7 cellular contexts compared by ENCODE assay signal in the genomic region with DNA sequence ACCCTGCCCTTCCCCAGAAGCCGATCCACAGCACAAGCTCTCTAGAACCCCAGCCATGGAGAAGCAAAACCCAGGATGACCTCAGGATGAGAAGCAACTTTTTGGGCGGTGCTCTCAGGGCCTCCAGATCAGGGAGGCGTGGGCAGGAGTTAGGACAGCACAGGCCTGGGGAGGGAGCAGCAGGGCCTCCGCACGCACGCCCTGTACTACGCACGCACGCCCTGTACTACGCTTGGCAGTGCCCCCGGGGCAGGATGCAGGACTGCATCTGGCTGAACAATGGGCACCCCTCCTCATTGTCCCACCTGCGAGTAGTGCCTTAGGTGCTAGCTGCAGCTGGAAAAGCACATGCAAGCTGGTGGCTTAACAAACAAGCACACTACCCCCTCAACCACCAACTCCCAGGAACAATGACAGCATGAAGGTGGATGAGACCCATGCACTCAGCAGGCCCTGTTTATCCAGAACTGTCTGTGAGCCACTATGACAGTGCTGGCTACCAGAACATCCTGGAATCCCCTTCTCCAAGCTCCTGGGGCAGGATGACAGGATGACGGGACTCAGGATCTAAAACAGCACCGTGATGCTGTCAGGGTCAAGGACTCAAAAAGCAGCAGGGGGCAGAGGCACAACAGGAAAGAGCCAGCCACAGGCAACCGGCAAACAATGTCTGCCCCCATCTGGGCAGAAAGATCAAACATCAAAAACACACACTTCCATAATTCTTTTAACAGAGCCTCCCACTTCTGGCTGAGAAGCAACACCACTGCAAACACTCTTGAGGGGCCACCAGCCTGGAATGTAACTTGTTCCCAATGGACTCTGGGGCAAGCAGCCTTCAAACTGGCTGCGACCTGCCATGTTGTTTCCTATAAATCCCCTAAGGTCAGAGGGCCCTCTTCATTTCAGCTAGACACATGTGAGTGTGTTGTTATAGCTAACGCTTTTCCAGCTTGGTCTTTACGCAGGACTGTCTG.
DNase-seq lines count a peak whose midpoint lies in the region; ATAC-seq and TF ChIP-seq lines count a peak whose summit lies in the region.

No MANE protein-coding gene starts in this region.

- H3K4me3 ChIP-seq in GM12864 (ENCODE audit: low read depth, low read length) (no peak overlapping the region), choroid plexus epithelial cell (ENCODE audit: low read depth, low read length) (no peak overlapping the region), parathyroid adenoma (ENCODE audit: low read depth, low read length) (no peak overlapping the region)

- H3K4me1 ChIP-seq in parathyroid adenoma, result no peaks in the 10 kb centered on the region

- DNase-seq in GM12864 (ENCODE audit: low read depth) (no peak), NCI-H146 (lab: John Stamatoyannopoulos, UW) (peak; percentile 80), choroid plexus epithelial cell (ENCODE audit: low read depth) (peak; percentile 57), NCI-H446 treated with DMSO at 0.1 percent for 48 hours (lab: John Stamatoyannopoulos, UW) (no peak)

- no peaks in the 10 kb centered on the region for H3K27me3 ChIP-seq in parathyroid adenoma (ENCODE audit: control insufficient read depth, insufficient read depth, low read length)

- no peak overlapping the region for H3K27ac ChIP-seq in parathyroid adenoma

- H3K79me2 ChIP-seq in parathyroid adenoma, result peaks cover 2% of the 10 kb centered on the region

- peak; percentile 30 for TF ChIP-seq CTCF in GM12864 (IDR thresholded peaks at IDR 0.05; ENCODE audit: low read depth, low read length, missing control alignments)
- peak; percentile 40 for TF ChIP-seq CTCF in choroid plexus epithelial cell (conservative IDR thresholded peaks at IDR 0.05; ENCODE audit: low read depth, low read length)
- TF ChIP-seq CTCF in parathyroid adenoma (IDR thresholded peaks at IDR 0.05), result peak; percentile 14

- no peak overlapping the region for H3K4me2 ChIP-seq in parathyroid adenoma (ENCODE audit: low read length)

- no peak overlapping the region for H3K9ac ChIP-seq in parathyroid adenoma

- no peaks in the 10 kb centered on the region for H3K9me3 ChIP-seq in parathyroid adenoma (ENCODE audit: control insufficient read depth, low read length)

- H3K36me3 ChIP-seq in parathyroid adenoma (ENCODE audit: control insufficient read depth, insufficient read depth, low read length), result no peaks in the 10 kb centered on the region

- ATAC-seq in HG02981 (IDR thresholded peaks at IDR 0.05; ENCODE audit: unreplicated experiment), result no peak
- ATAC-seq in HG02970 (IDR thresholded peaks at IDR 0.05; ENCODE audit: low FRiP score, unreplicated experiment), result no peak

- no peak overlapping the region for H2AFZ ChIP-seq in parathyroid adenoma

Comparison
In these comparisons a context has a peak if more than half of its experiments do, and no peak if none do; other contexts are left out.
1. DNase-seq: peak in NCI-H146 (single experiment) and choroid plexus epithelial cell (single experiment); none in GM12864 (single experiment) and NCI-H446 treated with DMSO at 0.1 percent for 48 hours (single experiment).
2. Peak in every context shown above with its lines, with median percentiles within 50 percentile points of each other: CTCF ChIP-seq.